ENCODE assay signal across 18 cellular contexts in the genomic region with DNA sequence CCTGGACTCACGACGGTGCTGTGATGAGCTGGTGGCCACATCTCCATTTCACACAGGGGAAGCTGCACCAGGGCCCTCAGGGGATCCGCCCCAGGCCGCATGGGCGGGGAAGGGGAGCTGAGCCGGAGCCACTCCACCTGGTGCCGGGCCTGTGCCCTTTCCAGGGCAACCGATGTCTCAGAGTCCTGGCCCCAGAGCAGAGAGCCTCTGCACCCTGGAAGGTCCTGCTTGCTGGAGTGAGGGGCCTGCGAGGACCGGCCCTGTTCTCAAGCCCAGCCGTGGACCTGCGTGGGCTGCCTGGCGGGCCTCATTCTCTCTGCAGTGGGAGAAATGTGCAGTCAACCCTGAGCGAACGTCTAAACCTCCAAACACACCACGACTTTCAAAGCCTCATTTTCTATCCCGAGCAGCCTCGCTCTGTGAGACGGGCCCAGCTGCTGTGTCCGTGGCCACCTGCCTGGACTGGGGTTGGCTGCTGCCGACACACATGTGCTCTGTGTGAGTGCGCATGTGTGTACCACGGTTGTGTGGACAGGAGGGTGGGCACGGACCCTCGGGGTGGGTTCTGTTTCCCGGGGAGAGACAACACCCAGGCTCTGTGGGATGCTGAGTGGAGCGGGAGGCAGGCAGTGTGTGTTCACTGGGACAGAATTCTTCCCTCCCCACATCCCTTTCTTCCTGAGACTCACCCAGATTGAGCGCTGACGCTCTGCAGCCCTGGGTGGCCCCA.
DNase-seq lines count a peak whose midpoint lies in the region; ATAC-seq and TF ChIP-seq lines count a peak whose summit lies in the region.
"Had no signal": no experiment of that assay in that cellular context is flagged by ENCODE, and none has a peak within 500 bp of the region (broad histone marks: within the 10 kb centered on the region; RNA-seq: fewer than 3 reads in every experiment).

No MANE protein-coding gene starts in this region.

- DNase-seq in Right ventricle myocardium superior (peak; percentile 24), right atrium auricular region (ENCODE audit: low spot score) (no peak), chondrocyte (ENCODE audit: low spot score) (peak; percentile 84), lower lobe of right lung (peak; percentile 37), NCI-H510A treated with DMSO at 0.1 percent for 48 hours (lab: John Stamatoyannopoulos, UW) (no peak), DMS79 (lab: John Stamatoyannopoulos, UW) (no peak)
- no peak for DNase-seq in activated T-cell treated with anti-CD3 and anti-CD28 coated beads, Interleukin-2, amount 50 U/mL, for 48 hours
- DNase-seq: COR-L47, DMS153, EL, H9, NCI-H1105 treated with DMSO at 0.1 percent for 48 hours, NCI-H1694 treated with DMSO at 0.1 percent for 48 hours, NCI-H226, NCI-H526 treated with DMSO at 0.1 percent for 48 hours, SIG-M5 had no signal

- H3K27ac ChIP-seq in right atrium auricular region = no peak overlapping the region
- H3K27ac ChIP-seq in lower lobe of right lung = no peak overlapping the region
- H3K27ac ChIP-seq: C4-2B had no signal

- H3K4me3 Mint-ChIP-seq in chondrocyte (ENCODE audit: unreplicated experiment) = no peak overlapping the region
- H3K4me3 Mint-ChIP-seq: H9 had no signal

- no peaks in the 10 kb centered on the region for H3K36me3 Mint-ChIP-seq in chondrocyte (ENCODE audit: low read depth)
- H3K36me3 Mint-ChIP-seq: IgD-negative memory B cell had no signal

- H3K4me3 ChIP-seq in right atrium auricular region (no peak overlapping the region), lower lobe of right lung (no peak overlapping the region)

- no peaks in the 10 kb centered on the region for H3K4me1 Mint-ChIP-seq in chondrocyte (ENCODE audit: low read depth)
- H3K4me1 Mint-ChIP-seq: IgD-negative memory B cell had no signal

- no peaks in the 10 kb centered on the region for H3K9me3 Mint-ChIP-seq in chondrocyte (ENCODE audit: low read depth)
- H3K9me3 Mint-ChIP-seq: IgD-negative memory B cell had no signal

- H3K9me3 ChIP-seq in right atrium auricular region = no peaks in the 10 kb centered on the region
- no peaks in the 10 kb centered on the region for H3K9me3 ChIP-seq in lower lobe of right lung

- H3K27me3 ChIP-seq in right atrium auricular region (no peaks in the 10 kb centered on the region), lower lobe of right lung (ENCODE audit: low read depth) (no peaks in the 10 kb centered on the region)

- ATAC-seq in Right ventricle myocardium superior (ENCODE audit: poor library complexity) (no peak), lower lobe of right lung (no peak)

- no peak for TF ChIP-seq CTCF in right atrium auricular region (IDR thresholded peaks at IDR 0.05)
- no peak for TF ChIP-seq CTCF in chondrocyte (IDR thresholded peaks at IDR 0.05)
- TF ChIP-seq CTCF in lower lobe of right lung (IDR thresholded peaks at IDR 0.05) = no peak

- intact Hi-C loops in Right ventricle myocardium superior (cut with DNase I) (no loop called here), lower lobe of right lung (cut with DNase I) (no loop called here)

- H3K27ac Mint-ChIP-seq in chondrocyte (ENCODE audit: unreplicated experiment) = no peak overlapping the region
- H3K27ac Mint-ChIP-seq: H9, IgD-negative memory B cell had no signal

- H3K36me3 ChIP-seq in right atrium auricular region = no peaks in the 10 kb centered on the region
- no peaks in the 10 kb centered on the region for H3K36me3 ChIP-seq in lower lobe of right lung

- peaks cover 6% of the 10 kb centered on the region for H3K27me3 Mint-ChIP-seq in chondrocyte (ENCODE audit: low read depth)

- H3K4me1 ChIP-seq in right atrium auricular region = peaks cover 0 to 6% of the 10 kb centered on the region in 2 donors
- peaks cover 3% of the 10 kb centered on the region for H3K4me1 ChIP-seq in lower lobe of right lung

Comparison
In these comparisons a context has a peak if more than half of its experiments do, and no peak if none do; other contexts are left out.
1. DNase-seq: peak in Right ventricle myocardium superior (single experiment), chondrocyte (single experiment) and lower lobe of right lung (single experiment); none in right atrium auricular region (single experiment), NCI-H510A treated with DMSO at 0.1 percent for 48 hours (single experiment), DMS79 (single experiment) and activated T-cell treated with anti-CD3 and anti-CD28 coated beads, Interleukin-2, amount 50 U/mL, for 48 hours (0 of 2).